Comparison of ENCODE assay signal across 15 cellular contexts in genomic region chr7:144365523-144365922, GRCh38. TPM values are rescaled to one million over a fixed set of nuclear protein-coding genes. Genes with fewer than 3 reads are reported as not detected.
DNase-seq lines count a peak whose midpoint lies in the region; ATAC-seq and TF ChIP-seq lines count a peak whose summit lies in the region.
"Not testable (repeated sequence)": the region's sequence is repeated elsewhere in the genome, so short reads cannot be mapped to it uniquely, and the experiment has no call there.
"Had no signal": no experiment of that assay in that cellular context is flagged by ENCODE, and none has a peak within 500 bp of the region (broad histone marks: within the 10 kb centered on the region; RNA-seq: fewer than 3 reads in every experiment).

No MANE protein-coding gene starts in this region.

- H3K27ac Mint-ChIP-seq in WTC11 = not testable (repeated sequence)
- peak overlapping the region; percentile 59 for H3K27ac Mint-ChIP-seq in MCF 10A (ENCODE audit: low read depth, unreplicated experiment)

- intact Hi-C loops in Panc1 (cut with micrococcal nuclease; ENCODE audit: unreplicated experiment); MCF 10A (cut with micrococcal nuclease); left colon (cut with DNase I, micrococcal nuclease); right lobe of liver (cut with DNase I); upper lobe of right lung (cut with DNase I): not testable (repeated sequence)

- H3K36me3 Mint-ChIP-seq in WTC11; MCF 10A (ENCODE audit: insufficient read depth, unreplicated experiment): not testable (repeated sequence)

- H3K27ac ChIP-seq in Panc1 (ENCODE audit: low read length); right lobe of liver; upper lobe of right lung: not testable (repeated sequence)

- WGBS in right lobe of liver (ENCODE audit: insufficient coverage, low coverage, low lambda C conversion rate, missing lambda C conversion rate) = no CpG with 5 or more reads among the region's 6 CpGs

- POLR2A ChIA-PET in Panc1 (lab: Charles Lee); WTC11 (lab: Charles Lee); MCF 10A (lab: Yijun Ruan, JAX): not testable (repeated sequence)

- H3K27me3 Mint-ChIP-seq in WTC11 (ENCODE audit: low read depth); MCF 10A (ENCODE audit: insufficient read depth, unreplicated experiment): not testable (repeated sequence)

- H3K4me1 ChIP-seq in Panc1 (ENCODE audit: control insufficient read depth, insufficient read depth, low read length); right lobe of liver; upper lobe of right lung: not testable (repeated sequence)

- H3K9me3 ChIP-seq in Panc1 (ENCODE audit: control insufficient read depth, insufficient read depth, low read depth, low read length); right lobe of liver; upper lobe of right lung: not testable (repeated sequence)

- not testable (repeated sequence) for H3K36me3 ChIP-seq in Panc1 (ENCODE audit: control insufficient read depth, insufficient read depth, low read length); right lobe of liver; upper lobe of right lung

- not testable (repeated sequence) for H3K4me1 Mint-ChIP-seq in WTC11; MCF 10A (ENCODE audit: insufficient read depth, unreplicated experiment)

- H3K27me3 ChIP-seq in Panc1 (ENCODE audit: control insufficient read depth, insufficient read depth, low read length); right lobe of liver; upper lobe of right lung: not testable (repeated sequence)

- CTCF ChIA-PET in Panc1 (lab: Charles Lee); WTC11 (lab: Charles Lee); MCF 10A (lab: Yijun Ruan, JAX): not testable (repeated sequence)

- H3K4me3 Mint-ChIP-seq in WTC11; MCF 10A (ENCODE audit: unreplicated experiment): not testable (repeated sequence)

- H3K4me3 ChIP-seq in Panc1 (ENCODE audit: low read depth in 2 of 2, low read length in 2 of 2); right lobe of liver; upper lobe of right lung: not testable (repeated sequence)

- ATAC-seq in Panc1 = peak; percentile 63; the same call in 1 of the 2 replicates
- ATAC-seq in WTC11 = peak; percentile 64
- ATAC-seq in left colon = peak; percentile 26
- peak; percentile 10 to 28 (median 13) for ATAC-seq in right lobe of liver
- ATAC-seq in upper lobe of right lung = peak; percentile 24

- DNase-seq in Panc1 (ENCODE audit: low read depth, low spot score); WTC11 (ENCODE audit: low spot score); MCF 10A (ENCODE audit: unreplicated experiment); left colon; right lobe of liver; upper lobe of right lung: not testable (repeated sequence)

- not testable (repeated sequence) for TF ChIP-seq POLR2A in right lobe of liver (IDR thresholded peaks at IDR 0.05)

- not testable (repeated sequence) for TF ChIP-seq CTCF in Panc1 (IDR thresholded peaks at IDR 0.05); WTC11 (IDR thresholded peaks at IDR 0.05); MCF 10A (IDR thresholded peaks at IDR 0.05; ENCODE audit: unreplicated experiment); right lobe of liver (IDR thresholded peaks at IDR 0.05); upper lobe of right lung (IDR thresholded peaks at IDR 0.05)

- BruUV-seq in Panc1 (replicated peaks; lab: Mats Ljungman, UMichigan); MCF 10A (replicated peaks; lab: Mats Ljungman, UMichigan): not testable (repeated sequence)

- H3K9me3 Mint-ChIP-seq in WTC11; MCF 10A (ENCODE audit: unreplicated experiment): not testable (repeated sequence)

- in situ Hi-C loops in Panc1 (cut with HindIII; ENCODE audit: low pct_unique_long_range_greater_than_20kb, low sequenced_read_pairs) = not testable (repeated sequence)

RNA-seq across cellular contexts. Expression of gene ARHGEF5, which starts 10.3 kb away (rescaled TPM):
- 37.1 TPM for total RNA-seq in Panc1 (2021; ENCODE audit: unreplicated experiment)
- polyA plus RNA-seq in Panc1 (2012; ENCODE audit: insufficient read length) = 34.8 TPM
- total RNA-seq in WTC11 (2021) = 80.1 to 115 TPM (median 104 TPM) in 3 replicates
- total RNA-seq in MCF 10A (2022) = 48.2 and 54.7 TPM in 2 replicates
- total RNA-seq in left colon = 10 to 100 TPM; 73.8 to 80.5 TPM
- 10 to 100 TPM; 10.2 to 18.2 (median 15.0) TPM for total RNA-seq in right lobe of liver
- 36.9 TPM for total RNA-seq in upper lobe of right lung
- total RNA-seq: A172, G401 had no signal

RNA-seq across cellular contexts. Expression of gene NOBOX, which starts 38.0 kb away (rescaled TPM):
- total RNA-seq in Panc1 (2021; ENCODE audit: unreplicated experiment) = not detected
- polyA plus RNA-seq in Panc1 (2012; ENCODE audit: insufficient read length) = not detected
- total RNA-seq in WTC11 (2021) = not detected in 3 replicates
- total RNA-seq in MCF 10A (2022) = not detected in 2 replicates
- not detected for total RNA-seq in left colon
- not detected for total RNA-seq in right lobe of liver
- not detected for total RNA-seq in upper lobe of right lung
- total RNA-seq: A172; A673; Calu3; CD4-positive, alpha-beta memory T cell; Daoy; G401; H1; H7 had no signal
- polyA plus RNA-seq: BJ; CD4-positive, alpha-beta memory T cell; H1 had no signal

RNA-seq across cellular contexts. Expression of gene OR2A1, which starts 53.3 kb away (rescaled TPM):
- total RNA-seq in Panc1 (2021; ENCODE audit: unreplicated experiment) (not detected), WTC11 (2021) (0.15 to 0.27 TPM in 2 of 3 replicates, not detected in the other), MCF 10A (2022) (not detected in 2 replicates), left colon (not detected), right lobe of liver (under 1 TPM in 1 of 6 experiments, not detected in 5; 0.09 TPM), upper lobe of right lung (not detected)
- polyA plus RNA-seq in Panc1 (2012; ENCODE audit: insufficient read length) = 0.39 TPM
- total RNA-seq: A172; Calu3; CD4-positive, alpha-beta memory T cell; G401; H1; H7 had no signal

Comparison
In these comparisons a context has a peak if more than half of its experiments do, and no peak if none do; other contexts are left out.
1. ATAC-seq: peak in every context shown above with its lines; median percentile 64 in WTC11; 63 in Panc1; 26 in left colon; 24 in upper lobe of right lung; 13 in right lobe of liver.